In the genomic region with DNA sequence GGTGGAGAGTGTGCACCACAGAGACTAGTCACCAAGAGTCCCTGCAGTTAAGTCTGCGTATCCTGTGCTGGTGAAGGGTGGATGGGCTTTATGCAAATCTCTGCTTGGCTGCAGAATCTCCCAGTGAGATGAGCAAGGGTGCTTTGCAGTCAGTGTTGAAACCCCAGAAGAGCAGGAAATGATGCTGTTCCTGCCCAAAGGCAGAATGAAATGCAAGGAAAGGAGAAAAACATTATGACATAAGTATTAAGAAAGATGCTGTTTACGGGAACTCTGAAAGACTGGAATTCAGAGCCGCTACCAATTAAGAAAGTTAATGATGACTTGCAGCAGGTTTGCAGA, we compare ENCODE assay signal across 8 cellular contexts. TPM values are rescaled to one million over a fixed set of nuclear protein-coding genes. Genes with fewer than 3 reads are reported as not detected.
A peak's percentile ranks its signal among the peaks of the same experiment; 100 is the strongest.
DNase-seq lines count a peak whose midpoint lies in the region; ATAC-seq, FAIRE-seq and TF ChIP-seq lines count a peak whose summit lies in the region.

No MANE protein-coding gene starts in this region.

- no peaks in the 10 kb centered on the region for H3K27me3 Mint-ChIP-seq in activated CD4-positive, alpha-beta memory T cell treated with anti-CD3 and anti-CD28 coated beads, Interleukin-2, amount 10 ng/mL, durations not matched to agents 7 days and 5 days

- no TSS peak for BruUV-seq in HepG2 (replicated peaks; lab: Mats Ljungman, UMichigan)

- H3K36me3 ChIP-seq in right lobe of liver: no peaks in the 10 kb centered on the region
- no peaks in the 10 kb centered on the region for H3K36me3 ChIP-seq in HepG2 (replicated peaks in 1 of 2; ENCODE audit: control insufficient read depth in 1 of 2, insufficient read depth in 2 of 2, low read length in 2 of 2)
- no peaks in the 10 kb centered on the region for H3K36me3 ChIP-seq in upper lobe of right lung

- H3K27ac Mint-ChIP-seq in activated CD4-positive, alpha-beta memory T cell treated with anti-CD3 and anti-CD28 coated beads, Interleukin-2, amount 10 ng/mL, durations not matched to agents 7 days and 5 days: no peak overlapping the region

- DNase-seq in right lobe of liver: no peak
- DNase-seq in HepG2 (ENCODE audit: low spot score): no peak
- DNase-seq in activated CD4-positive, alpha-beta memory T cell treated with anti-CD3 and anti-CD28 coated beads, Interleukin-2, amount 10 ng/mL, durations not matched to agents 7 days and 5 days: peak; percentile 37
- DNase-seq in upper lobe of right lung: no peak
- DNase-seq in activated gamma-delta T cell treated with Interleukin-2 at 50 U/mL for 16 hours: no peak
- no peak for DNase-seq in stimulated activated CD4-positive, alpha-beta T cell treated with anti-CD3 and anti-CD28 coated beads, Interleukin-4, amount 100 ng/mL, for 24 hours

- peaks cover 33% of the 10 kb centered on the region for H3K4me1 Mint-ChIP-seq in activated CD4-positive, alpha-beta memory T cell treated with anti-CD3 and anti-CD28 coated beads, Interleukin-2, amount 10 ng/mL, durations not matched to agents 7 days and 5 days

- TF ChIP-seq CTCF in right lobe of liver (IDR thresholded peaks at IDR 0.05) (no peak), HepG2 (CRISPR knock-in tag; IDR thresholded peaks at IDR 0.05) (no peak), upper lobe of right lung (IDR thresholded peaks at IDR 0.05) (no peak)

- TF ChIP-seq EP300 in HepG2 (IDR thresholded peaks at IDR 0.05; ENCODE audit: low read depth in 2 of 2, low read length in 2 of 2) (no peak), HepG2 (CRISPR knock-in tag; IDR thresholded peaks at IDR 0.05; ENCODE audit: borderline replicate concordance) (no peak)

- no peaks in the 10 kb centered on the region for H3K79me2 ChIP-seq in HepG2 (ENCODE audit: insufficient read depth, low read length)

- CTCF ChIA-PET in HepG2 (lab: Yijun Ruan, JAX; ENCODE audit: low intra/inter-chr PET ratio, low total read pairs): no interaction called here
- CTCF ChIA-PET in activated CD4-positive, alpha-beta memory T cell treated with anti-CD3 and anti-CD28 coated beads, Interleukin-2, amount 10 ng/mL, durations not matched to agents 7 days and 5 days (lab: Charles Lee): no interaction called here

- no peak for FAIRE-seq in HepG2 (lab: Jason Lieb, UNC)

- H3K27me3 ChIP-seq in right lobe of liver (no peaks in the 10 kb centered on the region), HepG2 (ENCODE audit: control insufficient read depth in 1 of 2, insufficient read depth in 2 of 2, low read length in 2 of 2) (no peaks in the 10 kb centered on the region; a peak in 1 of 5 replicates), upper lobe of right lung (no peaks in the 10 kb centered on the region)

- H3K9me3 ChIP-seq in right lobe of liver (no peaks in the 10 kb centered on the region), HepG2 (ENCODE audit: low read length) (no peaks in the 10 kb centered on the region), upper lobe of right lung (no peaks in the 10 kb centered on the region)

- H3K4me1 ChIP-seq in right lobe of liver: peaks cover 0 to 4% (median 0%) of the 10 kb centered on the region in 4 donors
- peaks cover 7% of the 10 kb centered on the region; the same call in 1 of the 2 replicates for H3K4me1 ChIP-seq in HepG2 (ENCODE audit: insufficient read depth, low read length)
- no peaks in the 10 kb centered on the region for H3K4me1 ChIP-seq in upper lobe of right lung

- intact Hi-C loops in right lobe of liver (cut with DNase I) (no loop called here), HepG2 (cut with micrococcal nuclease; ENCODE audit: unreplicated experiment) (no loop called here), upper lobe of right lung (cut with DNase I) (no loop called here)

- H3K36me3 Mint-ChIP-seq in activated CD4-positive, alpha-beta memory T cell treated with anti-CD3 and anti-CD28 coated beads, Interleukin-2, amount 10 ng/mL, durations not matched to agents 7 days and 5 days (ENCODE audit: low read depth): no peaks in the 10 kb centered on the region

- POLR2A ChIA-PET in HepG2 (lab: Yijun Ruan, JAX): no interaction called here
- POLR2A ChIA-PET in activated CD4-positive, alpha-beta memory T cell treated with anti-CD3 and anti-CD28 coated beads, Interleukin-2, amount 10 ng/mL, durations not matched to agents 7 days and 5 days (lab: Charles Lee): interaction anchor here (0.6 kb wide), 1 partner anchor 548 kb away, joined by 4 read pairs; no protein-coding TSS in a partner anchor

- no peak overlapping the region for H3K9ac ChIP-seq in HepG2 (ENCODE audit: insufficient read depth, low read depth, low read length)

- H3K9me3 Mint-ChIP-seq in activated CD4-positive, alpha-beta memory T cell treated with anti-CD3 and anti-CD28 coated beads, Interleukin-2, amount 10 ng/mL, durations not matched to agents 7 days and 5 days: no peaks in the 10 kb centered on the region

- no peak overlapping the region for H3K4me2 ChIP-seq in HepG2 (ENCODE audit: low read depth, low read length)

- no peak overlapping the region for H3K4me3 Mint-ChIP-seq in activated CD4-positive, alpha-beta memory T cell treated with anti-CD3 and anti-CD28 coated beads, Interleukin-2, amount 10 ng/mL, durations not matched to agents 7 days and 5 days

- ATAC-seq in right lobe of liver: peak; percentile 42 to 57 (median 46)
- ATAC-seq in HepG2: no peak
- ATAC-seq in HG03064 (IDR thresholded peaks at IDR 0.05; ENCODE audit: low read depth, unreplicated experiment): peak; percentile 82
- ATAC-seq in upper lobe of right lung: peak; percentile 63
- no peak for ATAC-seq in SK-N-SH treated with all-trans-retinoic acid at 6 μM for 48 hours

- in situ Hi-C loops in HepG2 (cut with HindIII; ENCODE audit: extremely low pct_ligation_motif_present, low pct_unique_long_range_greater_than_20kb): no loop called here

- no peak for TF ChIP-seq RAD21 in HepG2 (CRISPR knock-in tag; IDR thresholded peaks at IDR 0.05)

- H3K27ac ChIP-seq in right lobe of liver (no peak overlapping the region), HepG2 (ENCODE audit: extremely low read length, insufficient read depth, low read length) (no peak overlapping the region), upper lobe of right lung (no peak overlapping the region)

- no peak overlapping the region for H2AFZ ChIP-seq in HepG2 (ENCODE audit: low read length)

- TF ChIP-seq POLR2A in right lobe of liver (IDR thresholded peaks at IDR 0.05) (peak; percentile 37), HepG2 (IDR thresholded peaks at IDR 0.05; ENCODE audit: insufficient read depth in 1 of 2, low read depth in 2 of 2, low read length in 2 of 2) (no peak)

- H4K20me1 ChIP-seq in HepG2 (ENCODE audit: insufficient read depth, low read length): no peaks in the 10 kb centered on the region

- no peak overlapping the region for H3K4me3 ChIP-seq in right lobe of liver
- H3K4me3 ChIP-seq in HepG2 (replicated peaks in 1 of 3; ENCODE audit: insufficient read depth in 1 of 3, low read depth in 2 of 3, low read length in 3 of 3): no peak overlapping the region
- H3K4me3 ChIP-seq in upper lobe of right lung: no peak overlapping the region

- 71% methylated on average over 3 of the region's 3 CpGs for WGBS in right lobe of liver (ENCODE audit: insufficient coverage, low coverage, low lambda C conversion rate, missing lambda C conversion rate)
- 87% methylated on average over 3 of the region's 3 CpGs for WGBS in HepG2 (ENCODE audit: low lambda C conversion rate)

TF ChIP-seq in HepG2, 621 proteins besides CTCF, POLR2A, EP300 and RAD21 (continues in another document):
- TF ChIP-seq MXD4 (CRISPR knock-in tag; IDR thresholded peaks at IDR 0.05): no peak
- no peak for TF ChIP-seq ZNF431 (CRISPR knock-in tag; IDR thresholded peaks at IDR 0.05; ENCODE audit: borderline replicate concordance, low read depth)

TF ChIP-seq in SK-N-SH treated with all-trans-retinoic acid at 6 μM for 48 hours, 23 proteins besides CTCF, POLR2A, EP300 and RAD21 (continues in another document):
- TF ChIP-seq TCF4 (CRISPR knock-in tag; IDR thresholded peaks at IDR 0.05; ENCODE audit: borderline replicate concordance) (no peak), ZC3H10 (CRISPR knock-in tag; IDR thresholded peaks at IDR 0.05) (no peak)

RNA-seq across cellular contexts. Expression of a gene that starts 25.4 kb away (rescaled TPM):
- total RNA-seq in right lobe of liver (1,000 to 10,000 TPM in 1 of 6 experiments, 100 to 1,000 TPM in 5; 544 to 1,154 (median 743) TPM), HepG2 (2016; rRNA removed; fragmentation: Illumina TruSeq; extraction: Trizol) (29.8 and 38.2 TPM in 2 replicates), upper lobe of right lung (287 TPM)
- total RNA-seq in HepG2 (2016; cell fraction: cytosol; rRNA removed; fragmentation: Illumina TruSeq; extraction: Trizol; ENCODE audit: low read depth): 5.1 and 5.5 TPM in 2 replicates
- 27.7 and 32.5 TPM in 2 replicates for total RNA-seq in HepG2 (2016; cell fraction: insoluble cytoplasmic fraction; rRNA removed; fragmentation: Illumina TruSeq; extraction: Trizol)
- total RNA-seq in HepG2 (2016; cell fraction: membrane; rRNA removed; fragmentation: Illumina TruSeq; extraction: Trizol): 15.6 and 17.1 TPM in 2 replicates
- total RNA-seq in HepG2 (2016; cell fraction: nucleus; rRNA removed; fragmentation: Illumina TruSeq; extraction: Trizol): 33.0 and 35.9 TPM in 2 replicates
- 10.0 and 14.3 TPM in 2 replicates for polyA plus RNA-seq in HepG2 (2011; rRNA removed)
- 5.5 and 11.2 TPM in 2 replicates for polyA plus RNA-seq in HepG2 (2011; cell fraction: cytosol; rRNA removed)
- 10.0 and 18.6 TPM in 2 replicates for polyA plus RNA-seq in HepG2 (2011; cell fraction: nucleus; rRNA removed)
- 8.5 and 20.6 TPM in 2 replicates for polyA plus RNA-seq in HepG2 (2012)
- polyA plus RNA-seq in HepG2 (2016; cell fraction: cytosol; fragmentation: Illumina TruSeq; extraction: Trizol; ENCODE audit: low read depth): 3.5 and 4.7 TPM in 2 replicates
- polyA plus RNA-seq in HepG2 (2016; cell fraction: insoluble cytoplasmic fraction; fragmentation: Illumina TruSeq; extraction: Trizol; ENCODE audit: low read depth): 31.0 and 31.7 TPM in 2 replicates
- polyA plus RNA-seq in HepG2 (2016; cell fraction: membrane; fragmentation: Illumina TruSeq; extraction: Trizol; ENCODE audit: low read depth): 10.4 and 12.2 TPM in 2 replicates
- 44.4 and 47.7 TPM in 2 replicates for polyA plus RNA-seq in HepG2 (2016; cell fraction: nucleus; fragmentation: Illumina TruSeq; extraction: Trizol; ENCODE audit: insufficient read depth, low read depth)
- polyA minus RNA-seq in HepG2 (2011; rRNA and poly(A)+ RNA removed; ENCODE audit: low replicate concordance): 14.8 and 18.9 TPM in 2 replicates
- polyA minus RNA-seq in HepG2 (2011; cell fraction: cytosol; rRNA and poly(A)+ RNA removed): 11.4 and 23.7 TPM in 2 replicates
- polyA minus RNA-seq in HepG2 (2011; cell fraction: nucleus; rRNA and poly(A)+ RNA removed): 11.5 and 23.1 TPM in 2 replicates
- 10 to 100 TPM; 16.0 to 16.1 TPM for total RNA-seq in activated CD4-positive, alpha-beta memory T cell treated with anti-CD3 and anti-CD28 coated beads, Interleukin-2, amount 10 ng/mL, durations not matched to agents 7 days and 5 days

Comparison
In these comparisons a context has a peak if more than half of its experiments do, and no peak if none do; other contexts are left out.
1. ATAC-seq: peak in right lobe of liver (4 of 4), HG03064 (single experiment) and upper lobe of right lung (single experiment); none in HepG2 (single experiment) and SK-N-SH treated with all-trans-retinoic acid at 6 μM for 48 hours (single experiment).